ENCODE assay signal across 17 cellular contexts in the genomic region with DNA sequence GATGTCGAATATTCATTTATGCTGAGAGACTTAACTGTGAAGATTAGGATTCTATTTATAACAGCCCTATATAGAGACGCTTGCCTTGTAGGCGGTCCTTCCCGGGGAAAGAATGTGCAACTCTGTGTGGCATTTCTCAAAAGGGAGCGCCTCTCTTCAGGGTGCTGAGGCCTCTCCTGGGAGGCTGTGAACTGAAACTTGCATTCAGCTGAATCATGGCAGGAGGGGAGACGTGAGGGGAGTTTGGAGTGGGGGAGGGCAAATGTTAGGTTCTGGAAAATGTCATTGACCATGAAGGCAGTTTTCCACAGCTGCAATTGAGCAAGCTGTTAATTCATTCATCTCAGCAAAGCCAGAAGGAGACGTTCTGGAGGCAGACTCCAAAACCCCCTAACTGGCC.
DNase-seq lines count a peak whose midpoint lies in the region; TF ChIP-seq lines count a peak whose summit lies in the region.
"Had no signal": no experiment of that assay in that cellular context is flagged by ENCODE, and none has a peak within 500 bp of the region (broad histone marks: within the 10 kb centered on the region; RNA-seq: fewer than 3 reads in every experiment).

No MANE protein-coding gene starts in this region.

- H3K27me3 Mint-ChIP-seq in mesothelial cell of epicardium (ENCODE audit: low read depth), result no peaks in the 10 kb centered on the region

- no peaks in the 10 kb centered on the region for H3K36me3 Mint-ChIP-seq in mesothelial cell of epicardium

- intact Hi-C loops in vagina (cut with DNase I), result no loop called here

- H3K9me3 ChIP-seq in vagina, result no peaks in the 10 kb centered on the region
- H3K9me3 ChIP-seq: neutrophil, thoracic aorta had no signal

- TF ChIP-seq CTCF in fibroblast of the aortic adventitia (IDR thresholded peaks at IDR 0.05; ENCODE audit: insufficient read depth, low read length) (no peak), mesothelial cell of epicardium (IDR thresholded peaks at IDR 0.05; ENCODE audit: unreplicated experiment) (no peak), vagina (IDR thresholded peaks at IDR 0.05) (no peak)

- no peak overlapping the region for H3K4me3 ChIP-seq in fibroblast of the aortic adventitia (ENCODE audit: low read depth, low read length)
- H3K4me3 ChIP-seq in vagina, result no peak overlapping the region
- H3K4me3 ChIP-seq: thoracic aorta had no signal

- H3K27me3 ChIP-seq in vagina, result no peaks in the 10 kb centered on the region
- H3K27me3 ChIP-seq: neutrophil had no signal

- H3K27ac Mint-ChIP-seq in mesothelial cell of epicardium, result peak overlapping the region; percentile 80
- H3K27ac Mint-ChIP-seq: activated CD8-positive, alpha-beta T cell treated with anti-CD3 and anti-CD28 coated beads, Interleukin-2, amount 10 ng/mL, durations not matched to agents 7 days and 5 days had no signal

- DNase-seq in A172 (ENCODE audit: low spot score), result peak; percentile 10
- peak; percentile 43 for DNase-seq in NCI-H460 (ENCODE audit: extremely low read depth, low read depth)
- DNase-seq in fibroblast of the aortic adventitia (ENCODE audit: low read depth), result peak; percentile 71
- no peak for DNase-seq in mesothelial cell of epicardium (ENCODE audit: low spot score in 2 of 2, unreplicated experiment in 2 of 2)
- no peak for DNase-seq in NCI-H2196 (lab: John Stamatoyannopoulos, UW; ENCODE audit: unreplicated experiment)
- DNase-seq in NCI-H82 (lab: John Stamatoyannopoulos, UW), result no peak
- DNase-seq in vagina (ENCODE audit: extremely low spot score in 2 of 2), result no peak
- no peak for DNase-seq in DMS79 treated with DMSO at 0.1 percent for 48 hours (lab: John Stamatoyannopoulos, UW)
- DNase-seq: ACHN; activated CD8-positive, alpha-beta T cell treated with anti-CD3 and anti-CD28 coated beads, Interleukin-2, amount 10 ng/mL, durations not matched to agents 7 days and 5 days; activated effector memory CD4-positive, alpha-beta T cell treated with Interleukin-2 at 50 U/mL for 16 hours; NCI-H1417 treated with DMSO at 0.1 percent for 48 hours; NCI-H510A treated with DMSO at 0.1 percent for 48 hours had no signal

- H3K9me3 Mint-ChIP-seq in mesothelial cell of epicardium, result peaks cover 4% of the 10 kb centered on the region

- H3K36me3 ChIP-seq in vagina, result no peaks in the 10 kb centered on the region
- H3K36me3 ChIP-seq: neutrophil, thoracic aorta had no signal

- H3K4me3 Mint-ChIP-seq in mesothelial cell of epicardium, result no peak overlapping the region
- H3K4me3 Mint-ChIP-seq: activated CD8-positive, alpha-beta T cell treated with anti-CD3 and anti-CD28 coated beads, Interleukin-2, amount 10 ng/mL, durations not matched to agents 7 days and 5 days had no signal

- H3K4me1 ChIP-seq in vagina, result no peaks in the 10 kb centered on the region

- peaks cover 32% of the 10 kb centered on the region for H3K4me1 Mint-ChIP-seq in mesothelial cell of epicardium

- TF ChIP-seq POLR2A in vagina (IDR thresholded peaks at IDR 0.05), result no peak

- no peak overlapping the region for H3K27ac ChIP-seq in vagina
- H3K27ac ChIP-seq: KMS-11, neutrophil, RWPE1, thoracic aorta had no signal

Comparison
In these comparisons a context has a peak if more than half of its experiments do, and no peak if none do; other contexts are left out.
1. DNase-seq: peak in A172 (single experiment), NCI-H460 (single experiment) and fibroblast of the aortic adventitia (single experiment); none in mesothelial cell of epicardium (0 of 2), NCI-H2196 (single experiment), NCI-H82 (single experiment), vagina (0 of 2) and DMS79 treated with DMSO at 0.1 percent for 48 hours (single experiment).